In the genomic region with DNA sequence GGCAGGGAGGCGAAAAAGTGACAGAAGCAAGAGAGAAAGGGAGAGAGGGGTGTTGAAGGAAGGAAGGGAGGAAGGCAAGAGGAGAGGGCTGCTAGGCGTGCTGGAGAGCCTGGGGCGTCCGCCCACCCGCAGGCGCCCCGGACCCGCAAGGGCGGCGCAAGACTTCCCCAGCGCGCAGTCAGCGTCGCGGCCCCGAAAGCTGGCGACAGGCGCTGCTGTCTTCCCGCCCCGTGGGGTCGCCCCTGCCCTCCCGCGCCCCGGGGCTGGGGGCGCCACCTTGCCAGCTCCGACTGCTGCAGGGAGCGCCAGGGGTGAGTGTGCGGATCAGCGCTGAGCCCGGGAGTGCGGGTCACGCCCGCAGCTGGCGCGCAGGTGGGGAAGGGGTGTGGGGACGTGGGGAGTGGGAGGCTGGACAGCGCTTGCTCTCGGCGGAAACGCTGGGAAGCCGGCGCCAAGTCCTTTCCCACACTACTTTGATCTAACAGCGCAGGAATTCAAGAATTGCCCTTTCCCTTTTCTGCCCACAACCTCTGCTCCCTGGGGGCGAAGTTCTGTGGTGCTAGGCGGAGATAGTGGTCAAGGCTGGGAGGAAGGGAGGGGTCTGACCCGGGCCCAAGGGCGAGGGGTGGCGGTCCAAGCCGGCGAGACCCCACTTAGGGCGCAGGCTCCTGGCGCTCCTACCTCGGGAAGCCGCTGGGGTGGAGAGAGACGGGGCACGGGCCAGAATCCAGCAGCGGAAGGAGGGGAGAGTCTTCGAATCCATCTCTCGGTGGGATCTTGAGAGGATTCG, we compare ENCODE assay signal across 8 cellular contexts. TPM values are rescaled to one million over a fixed set of nuclear protein-coding genes. Genes with fewer than 3 reads are reported as not detected.
DNase-seq lines count a peak whose midpoint lies in the region; ATAC-seq, FAIRE-seq and TF ChIP-seq lines count a peak whose summit lies in the region.

A gene (plus strand): TSS at position 175 of the 790 bp plus-strand sequence.

- no peak; the same call in 1 of the 2 replicates for TF ChIP-seq POLR2A in K562 (conservative IDR thresholded peaks at IDR 0.05)
- TF ChIP-seq POLR2A in suprapubic skin (IDR thresholded peaks at IDR 0.05), result no peak

- no peak within 1 kb of the TSS for H3K27ac Mint-ChIP-seq in activated naive CD4-positive, alpha-beta T cell treated with anti-CD3 and anti-CD28 coated beads for 36 hours

- no peaks in the 10 kb centered on the region for H3K27me3 ChIP-seq in K562 (ENCODE audit: control insufficient read depth in 2 of 2, insufficient read depth in 2 of 2, low read length in 2 of 2)
- H3K27me3 ChIP-seq in layer of hippocampus (ENCODE audit: control insufficient read depth, insufficient read depth, low read length), result peaks cover 13% of the 10 kb centered on the region
- H3K27me3 ChIP-seq in suprapubic skin, result peaks cover 32% of the 10 kb centered on the region

- H3K9me3 ChIP-seq in K562 (replicated peaks; ENCODE audit: control insufficient read depth, insufficient read depth, low read depth, low read length) (no peaks in the 10 kb centered on the region), suprapubic skin (no peaks in the 10 kb centered on the region)

- POLR2A ChIA-PET in K562 (lab: Yijun Ruan, JAX), result interaction anchor here (0.7 to 0.9 kb wide), 2 partner anchors 8 to 79 kb away, joined by 3 to 5 read pairs; no protein-coding TSS in a partner anchor

- H3K4me2 ChIP-seq in K562 (ENCODE audit: insufficient read depth, low read length), result peak within 1 kb of the TSS; percentile 86

- peak within 1 kb of the TSS; percentile 61 for H2AFZ ChIP-seq in K562 (ENCODE audit: low read depth, low read length)

- peaks cover 5 to 15% of the 10 kb centered on the region in 2 experiments; a peak in 3 of 5 replicates for H3K4me1 ChIP-seq in K562 (replicated peaks in 1 of 2; ENCODE audit: control insufficient read depth in 2 of 2, insufficient read depth in 2 of 2, low read length in 2 of 2)
- peaks cover 16% of the 10 kb centered on the region for H3K4me1 ChIP-seq in suprapubic skin

- H3K9ac ChIP-seq in K562 (ENCODE audit: insufficient read depth in 1 of 2, low read depth in 2 of 2, low read length in 2 of 2), result peak within 1 kb of the TSS; percentile 80 to 95

- peak; percentile 27 to 44; a peak in 2 of 4 replicates for TF ChIP-seq RAD21 in K562 (CRISPR knock-in tag; conservative IDR thresholded peaks at IDR 0.05 in 1 of 2, IDR thresholded peaks at IDR 0.05 in 1 of 2)

- H3K9me1 ChIP-seq in K562 (ENCODE audit: control insufficient read depth, insufficient read depth, low read length), result no peaks in the 10 kb centered on the region

- intact Hi-C loops in activated naive CD4-positive, alpha-beta T cell treated with anti-CD3 and anti-CD28 coated beads for 36 hours (cut with micrococcal nuclease), result loop anchor here (5.0 kb wide), 2 partner anchors 205 to 320 kb away; no protein-coding TSS in a partner anchor
- intact Hi-C loops in K562 (cut with micrococcal nuclease), result loop anchor here (5.0 to 10.0 kb wide), 3 partner anchors 210 to 352 kb away; a partner anchor contains a TSS

- no peak for FAIRE-seq in K562 (lab: Jason Lieb, UNC)

- no peaks in the 10 kb centered on the region for H3K9me3 Mint-ChIP-seq in activated naive CD4-positive, alpha-beta T cell treated with anti-CD3 and anti-CD28 coated beads for 36 hours

- no peak for TF ChIP-seq EP300 in K562 (IDR thresholded peaks at IDR 0.05; ENCODE audit: low read length)
- TF ChIP-seq EP300 in suprapubic skin (IDR thresholded peaks at IDR 0.05), result no peak

- no peaks in the 10 kb centered on the region for H4K20me1 ChIP-seq in K562 (replicated peaks; ENCODE audit: control insufficient read depth, insufficient read depth, low read length)

- H3K4me3 Mint-ChIP-seq in activated naive CD4-positive, alpha-beta T cell treated with anti-CD3 and anti-CD28 coated beads for 36 hours, result peak within 1 kb of the TSS; percentile 64

- H3K4me3 ChIP-seq in K562 (peak within 1 kb of the TSS; percentile 76), suprapubic skin (peak within 1 kb of the TSS; percentile 49)

- peak; percentile 30 for DNase-seq in activated naive CD4-positive, alpha-beta T cell treated with anti-CD3 and anti-CD28 coated beads for 36 hours
- no peak for DNase-seq in activated naive CD4-positive, alpha-beta T cell treated with Interleukin-2 at 50 U/mL for 16 hours
- peak; percentile 46 to 69 (median 52) for DNase-seq in K562 (ENCODE audit: extremely low read depth in 1 of 4, low spot score in 3 of 4)
- no peak for DNase-seq in suprapubic skin (ENCODE audit: low spot score in 2 of 2)
- DNase-seq in NCI-H446 treated with DMSO at 0.1 percent for 48 hours (lab: John Stamatoyannopoulos, UW), result no peak
- DNase-seq in SIG-M5 treated with dmso at 0.1 percent for 504 hours (lab: John Stamatoyannopoulos, UW; ENCODE audit: unreplicated experiment), result no peak
- DNase-seq in G401 (ENCODE audit: low spot score), result no peak

- H3K79me2 ChIP-seq in K562 (ENCODE audit: control insufficient read depth, insufficient read depth, low read length), result peaks cover 69% of the 10 kb centered on the region

- no peaks in the 10 kb centered on the region for H3K36me3 Mint-ChIP-seq in activated naive CD4-positive, alpha-beta T cell treated with anti-CD3 and anti-CD28 coated beads for 36 hours (ENCODE audit: low read depth)

- H3K27ac ChIP-seq in K562 (ENCODE audit: extremely low read depth, low read depth, low read length), result peak within 1 kb of the TSS; percentile 84
- H3K27ac ChIP-seq in layer of hippocampus (ENCODE audit: low read depth, low read length), result peak within 1 kb of the TSS; percentile 44
- H3K27ac ChIP-seq in suprapubic skin, result peak within 1 kb of the TSS; percentile 39

- peak; percentile 36 to 74 (median 50); a peak in 5 of 6 replicates for TF ChIP-seq CTCF in K562 (IDR thresholded peaks at IDR 0.05 in 2 of 3, conservative IDR thresholded peaks at IDR 0.05 in 1 of 3; ENCODE audit: insufficient read depth in 2 of 3, low read depth in 1 of 3, low read length in 3 of 3)
- no peak for TF ChIP-seq CTCF in suprapubic skin (IDR thresholded peaks at IDR 0.05)

- WGBS in K562 (ENCODE audit: insufficient coverage, low coverage, missing lambda C conversion rate), result 0% methylated on average over 7 of the region's 60 CpGs
- under 1% methylated on average over 34 of the region's 60 CpGs for WGBS in suprapubic skin

- peaks cover 26% of the 10 kb centered on the region for H3K4me1 Mint-ChIP-seq in activated naive CD4-positive, alpha-beta T cell treated with anti-CD3 and anti-CD28 coated beads for 36 hours (ENCODE audit: low read depth)

- no TSS peak for BruUV-seq in K562 (replicated peaks; lab: Mats Ljungman, UMichigan)

- in situ Hi-C loops in K562 (cut with MboI) (no loop called here), G401 (cut with HindIII; ENCODE audit: low sequenced_read_pairs) (no loop called here)

- H3K27me3 Mint-ChIP-seq in activated naive CD4-positive, alpha-beta T cell treated with anti-CD3 and anti-CD28 coated beads for 36 hours (ENCODE audit: low read depth), result peaks cover 69% of the 10 kb centered on the region

- H3K36me3 ChIP-seq in K562 (ENCODE audit: control insufficient read depth, insufficient read depth, low read length) (peaks cover 3% of the 10 kb centered on the region; the same call in 1 of the 3 replicates), suprapubic skin (no peaks in the 10 kb centered on the region)

- ATAC-seq in K562, result peak; percentile 74

- CTCF ChIA-PET in activated naive CD4-positive, alpha-beta T cell treated with anti-CD3 and anti-CD28 coated beads for 36 hours (lab: Charles Lee), result no interaction called here
- CTCF ChIA-PET in K562 (lab: Yijun Ruan, JAX; ENCODE audit: low intra/inter-chr PET ratio), result no interaction called here

TF ChIP-seq in K562, 482 proteins besides CTCF, POLR2A, EP300 and RAD21 (continues in another document):
- TF ChIP-seq POLR2AphosphoS5 (IDR thresholded peaks at IDR 0.05; ENCODE audit: control insufficient read depth, insufficient read depth, low read depth, low read length), result peak; percentile 24; the same call in 1 of the 2 replicates

RNA-seq across cellular contexts. Expression of the gene that starts here (rescaled TPM):
- not detected for total RNA-seq in activated naive CD4-positive, alpha-beta T cell treated with anti-CD3 and anti-CD28 coated beads for 36 hours
- 3.6 and 6.8 TPM in 2 replicates for total RNA-seq in K562 (2011; cell fraction: chromatin; rRNA removed; ENCODE audit: low replicate concordance)
- 2.0 and 2.4 TPM in 2 replicates for total RNA-seq in K562 (2011; cell fraction: nucleolus; rRNA removed)
- total RNA-seq in K562 (2011; cell fraction: nucleoplasm; rRNA removed), result 2.9 and 7.8 TPM in 2 replicates
- total RNA-seq in K562 (2014; rRNA removed) (3.1 and 4.1 TPM in 2 replicates), K562 (2014; rRNA removed; fragmentation: Illumina TruSeq; extraction: Trizol) (6.1 and 7.0 TPM in 2 replicates), K562 (2015; rRNA removed; fragmentation: Illumina TruSeq; extraction: Trizol) (6.0 and 7.0 TPM in 2 replicates), K562 (2021) (4.6 and 5.5 TPM in 2 replicates), suprapubic skin (under 1 TPM in 2 of 4 donors, not detected in 2; 0.15 to 0.24 TPM)
- polyA plus RNA-seq in K562 (2011; rRNA removed) (1.7 and 1.9 TPM in 2 replicates), K562 (2014; fragmentation: Illumina TruSeq; extraction: Trizol) (4.5 and 5.2 TPM in 2 replicates), K562 (2014; fragmentation: Nextera tagmentation; extraction: Ambion mirVana) (1 to 10 TPM; 1.7 to 3.1 TPM), K562 (2014; rRNA removed) (2.5 and 2.9 TPM in 2 replicates)
- 0.95 and 1.0 TPM in 2 replicates for polyA plus RNA-seq in K562 (2011; cell fraction: cytosol; rRNA removed)
- 3.7 and 3.8 TPM in 2 replicates for polyA plus RNA-seq in K562 (2011; cell fraction: nucleus; rRNA removed)
- 2.8 TPM in 2 replicates for polyA plus RNA-seq in K562 (2012)
- 2.0 and 2.6 TPM in 2 replicates for polyA minus RNA-seq in K562 (2011; rRNA and poly(A)+ RNA removed)
- polyA minus RNA-seq in K562 (2011; cell fraction: cytosol; rRNA and poly(A)+ RNA removed), result 1.4 and 1.8 TPM in 2 replicates
- 2.2 and 4.3 TPM in 2 replicates for polyA minus RNA-seq in K562 (2011; cell fraction: nucleus; rRNA and poly(A)+ RNA removed)
- not detected in 2 replicates for total RNA-seq in G401 (2014; rRNA removed; shearing (Covaris generic))

Comparison
In these comparisons a context has a peak if more than half of its experiments do, and no peak if none do; other contexts are left out.
1. Peak in DNase-seq in activated naive CD4-positive, alpha-beta T cell treated with anti-CD3 and anti-CD28 coated beads for 36 hours; RNA of the gene not detected or under 1 TPM.
2. DNase-seq: peak in K562 (4 of 4); none in activated naive CD4-positive, alpha-beta T cell treated with Interleukin-2 at 50 U/mL for 16 hours (single experiment), suprapubic skin (0 of 2), NCI-H446 treated with DMSO at 0.1 percent for 48 hours (single experiment), SIG-M5 treated with dmso at 0.1 percent for 504 hours (single experiment) and G401 (single experiment).
3. CTCF ChIP-seq: peak in K562 (3 of 3); none in suprapubic skin (0 of 2).
4. Peak in every context shown above with its lines, with median percentiles within 50 percentile points of each other: H3K27ac ChIP-seq.